9 cellular contexts compared by ENCODE assay signal in genomic region chr14:32073537-32074189, GRCh38. TPM values are rescaled to one million over a fixed set of nuclear protein-coding genes. Genes with fewer than 3 reads are reported as not detected.
DNase-seq lines count a peak whose midpoint lies in the region; ATAC-seq and TF ChIP-seq lines count a peak whose summit lies in the region.
"Had no signal": no experiment of that assay in that cellular context is flagged by ENCODE, and none has a peak within 500 bp of the region (broad histone marks: within the 10 kb centered on the region; RNA-seq: fewer than 3 reads in every experiment).

No MANE protein-coding gene starts in this region.

- TF ChIP-seq CTCF in mesothelial cell of epicardium (IDR thresholded peaks at IDR 0.05; ENCODE audit: unreplicated experiment) (peak; percentile 73), upper lobe of right lung (IDR thresholded peaks at IDR 0.05) (peak; percentile 83)

- no peaks in the 10 kb centered on the region for H3K27me3 ChIP-seq in upper lobe of right lung

- DNase-seq in DMS153 treated with DMSO at 0.1 percent for 48 hours (lab: John Stamatoyannopoulos, UW; ENCODE audit: unreplicated experiment) (peak; percentile 76), H4 (ENCODE audit: low spot score) (peak; percentile 59), NCI-H1694 treated with DMSO at 0.1 percent for 48 hours (lab: John Stamatoyannopoulos, UW) (peak; percentile 89), dermis blood vessel endothelial cell (peak; percentile 89), mesothelial cell of epicardium (ENCODE audit: low spot score in 2 of 2, unreplicated experiment in 2 of 2) (no peak), upper lobe of right lung (no peak)
- DNase-seq in T-helper 2 cell treated with Interferon-gamma antibody and Interleukin-4, amounts not matched to agents 5 μg/mL and 100 μg/mL, for 36 hours (ENCODE audit: low spot score) = peak; percentile 49

- H3K4me3 Mint-ChIP-seq in T-helper 2 cell treated with Interferon-gamma antibody and Interleukin-4, amounts not matched to agents 5 μg/mL and 100 μg/mL, for 36 hours = no peak overlapping the region
- H3K4me3 Mint-ChIP-seq in mesothelial cell of epicardium = peak overlapping the region; percentile 8
- H3K4me3 Mint-ChIP-seq: activated naive CD4-positive, alpha-beta T cell treated with anti-CD3 and anti-CD28 coated beads, Interleukin-2, amount 50 U/mL, for 24 hours had no signal

- ATAC-seq in upper lobe of right lung = peak; percentile 6
- no peak for ATAC-seq in esophagus mucosa

- H3K27ac ChIP-seq in upper lobe of right lung = no peak overlapping the region

- intact Hi-C loops in upper lobe of right lung (cut with DNase I) = no loop called here

- H3K27me3 Mint-ChIP-seq in T-helper 2 cell treated with Interferon-gamma antibody and Interleukin-4, amounts not matched to agents 5 μg/mL and 100 μg/mL, for 36 hours (ENCODE audit: low read depth) = peaks cover 28% of the 10 kb centered on the region
- H3K27me3 Mint-ChIP-seq in mesothelial cell of epicardium (ENCODE audit: low read depth) = no peaks in the 10 kb centered on the region
- H3K27me3 Mint-ChIP-seq: activated naive CD4-positive, alpha-beta T cell treated with anti-CD3 and anti-CD28 coated beads, Interleukin-2, amount 50 U/mL, for 24 hours had no signal

- no peak overlapping the region for H3K27ac Mint-ChIP-seq in T-helper 2 cell treated with Interferon-gamma antibody and Interleukin-4, amounts not matched to agents 5 μg/mL and 100 μg/mL, for 36 hours
- H3K27ac Mint-ChIP-seq in mesothelial cell of epicardium = no peak overlapping the region
- H3K27ac Mint-ChIP-seq: activated naive CD4-positive, alpha-beta T cell treated with anti-CD3 and anti-CD28 coated beads, Interleukin-2, amount 50 U/mL, for 24 hours had no signal

- no peaks in the 10 kb centered on the region for H3K36me3 ChIP-seq in upper lobe of right lung

- peaks cover 18% of the 10 kb centered on the region for H3K4me1 Mint-ChIP-seq in T-helper 2 cell treated with Interferon-gamma antibody and Interleukin-4, amounts not matched to agents 5 μg/mL and 100 μg/mL, for 36 hours (ENCODE audit: low read depth)
- H3K4me1 Mint-ChIP-seq in mesothelial cell of epicardium = peaks cover 19% of the 10 kb centered on the region

- no peaks in the 10 kb centered on the region for H3K9me3 ChIP-seq in upper lobe of right lung

- H3K9me3 Mint-ChIP-seq in T-helper 2 cell treated with Interferon-gamma antibody and Interleukin-4, amounts not matched to agents 5 μg/mL and 100 μg/mL, for 36 hours = no peaks in the 10 kb centered on the region
- H3K9me3 Mint-ChIP-seq in mesothelial cell of epicardium = no peaks in the 10 kb centered on the region
- H3K9me3 Mint-ChIP-seq: activated naive CD4-positive, alpha-beta T cell treated with anti-CD3 and anti-CD28 coated beads, Interleukin-2, amount 50 U/mL, for 24 hours had no signal

- no peak overlapping the region for H3K4me3 ChIP-seq in upper lobe of right lung

- peaks cover 2% of the 10 kb centered on the region for H3K36me3 Mint-ChIP-seq in T-helper 2 cell treated with Interferon-gamma antibody and Interleukin-4, amounts not matched to agents 5 μg/mL and 100 μg/mL, for 36 hours (ENCODE audit: low read depth)
- H3K36me3 Mint-ChIP-seq in mesothelial cell of epicardium = no peaks in the 10 kb centered on the region

- H3K4me1 ChIP-seq in upper lobe of right lung = peaks cover 3% of the 10 kb centered on the region

RNA-seq across cellular contexts. Expression of gene ARHGAP5, which starts 3.4 kb away (rescaled TPM):
- total RNA-seq in H4 (2014; rRNA removed; shearing (Covaris generic)) = 25.2 and 25.3 TPM in 2 replicates
- 59.9 and 92.9 TPM in 2 replicates for total RNA-seq in dermis blood vessel endothelial cell
- 166 to 173 TPM (median 167 TPM) in 3 replicates for total RNA-seq in mesothelial cell of epicardium
- total RNA-seq in upper lobe of right lung = 111 TPM
- total RNA-seq in esophagus mucosa = 111 TPM

Comparison
In these comparisons a context has a peak if more than half of its experiments do, and no peak if none do; other contexts are left out.
1. DNase-seq: peak in DMS153 treated with DMSO at 0.1 percent for 48 hours (single experiment), H4 (single experiment), NCI-H1694 treated with DMSO at 0.1 percent for 48 hours (single experiment), T-helper 2 cell treated with Interferon-gamma antibody and Interleukin-4, amounts not matched to agents 5 μg/mL and 100 μg/mL, for 36 hours (single experiment) and dermis blood vessel endothelial cell (single experiment); none in mesothelial cell of epicardium (0 of 2) and upper lobe of right lung (single experiment).